29 cellular contexts compared by ENCODE assay signal in genomic region chr13:109857803-109858202, GRCh38.
"Had no signal": no experiment of that assay in that cellular context is flagged by ENCODE, and none has a peak within 500 bp of the region (broad histone marks: within the 10 kb centered on the region; RNA-seq: fewer than 3 reads in every experiment).

No MANE protein-coding gene starts in this region.

- H3K4me3 Mint-ChIP-seq: activated CD4-positive, alpha-beta memory T cell treated with anti-CD3 and anti-CD28 coated beads for 36 hours; activated CD4-positive, alpha-beta T cell treated with anti-CD3 and anti-CD28 coated beads for 36 hours; activated naive CD8-positive, alpha-beta T cell treated with anti-CD3 and anti-CD28 coated beads for 36 hours; activated T-cell treated with anti-CD3 and anti-CD28 coated beads, Interleukin-2, amount 50 U/mL, for 72 hours; activated T-helper 17 cell treated with anti-CD3 and anti-CD28 coated beads, Interleukin-2, amount 50 U/mL, for 72 hours had no signal

- H3K36me3 ChIP-seq: brain microvascular endothelial cell, SJCRH30 had no signal

- H3K27ac Mint-ChIP-seq: activated CD4-positive, alpha-beta memory T cell treated with anti-CD3 and anti-CD28 coated beads for 36 hours; activated CD4-positive, alpha-beta T cell treated with anti-CD3 and anti-CD28 coated beads for 36 hours; activated naive CD8-positive, alpha-beta T cell treated with anti-CD3 and anti-CD28 coated beads for 36 hours; activated T-cell treated with anti-CD3 and anti-CD28 coated beads, Interleukin-2, amount 50 U/mL, for 72 hours; activated T-helper 17 cell treated with anti-CD3 and anti-CD28 coated beads, Interleukin-2, amount 50 U/mL, for 72 hours had no signal

- H3K9me3 Mint-ChIP-seq: activated CD4-positive, alpha-beta memory T cell treated with anti-CD3 and anti-CD28 coated beads for 36 hours; activated naive CD8-positive, alpha-beta T cell treated with anti-CD3 and anti-CD28 coated beads for 36 hours; activated T-helper 17 cell treated with anti-CD3 and anti-CD28 coated beads, Interleukin-2, amount 50 U/mL, for 72 hours had no signal

- DNase-seq: activated CD4-positive, alpha-beta T cell treated with anti-CD3 and anti-CD28 coated beads, Interleukin-2, amount 50 U/mL, for 1 hour; activated CD8-positive, alpha-beta memory T cell treated with anti-CD3 and anti-CD28 coated beads, Interleukin-2, amount 50 U/mL, for 4 hours; activated effector memory CD4-positive, alpha-beta T cell treated with anti-CD3 and anti-CD28 coated beads, Interleukin-2, amount 50 U/mL, for 16 hours; activated naive CD4-positive, alpha-beta T cell; activated naive CD4-positive, alpha-beta T cell treated with anti-CD3 and anti-CD28 coated beads, Interleukin-2, amount 50 U/mL, for 16 hours; activated naive CD8-positive, alpha-beta T cell treated with anti-CD3 and anti-CD28 coated beads for 36 hours; activated T-cell treated with anti-CD3 and anti-CD28 coated beads for 4 hours; activated T-cell treated with anti-CD3 and anti-CD28 coated beads, Interleukin-2, amount 50 U/mL, for 72 hours; amniotic stem cell; aorta; brain microvascular endothelial cell; central memory CD4-positive, alpha-beta T cell; Kasumi-1; KG1; MM.1S; NCI-H1092; NCI-H1436 treated with DMSO at 0.1 percent for 48 hours; NCI-H1694 treated with DMSO at 0.1 percent for 48 hours; NCI-H2029; NCI-H345; NCI-H524 treated with DMSO at 0.1 percent for 48 hours; SHP77; SJCRH30 had no signal

- H3K36me3 Mint-ChIP-seq: activated CD4-positive, alpha-beta memory T cell treated with anti-CD3 and anti-CD28 coated beads for 36 hours; activated naive CD8-positive, alpha-beta T cell treated with anti-CD3 and anti-CD28 coated beads for 36 hours had no signal

- H3K4me1 Mint-ChIP-seq: activated CD4-positive, alpha-beta T cell treated with anti-CD3 and anti-CD28 coated beads for 36 hours; activated naive CD8-positive, alpha-beta T cell treated with anti-CD3 and anti-CD28 coated beads for 36 hours; activated T-helper 17 cell treated with anti-CD3 and anti-CD28 coated beads, Interleukin-2, amount 50 U/mL, for 72 hours had no signal

- ATAC-seq: activated CD4-positive, CD25-positive, alpha-beta regulatory T cell treated with anti-CD3 and anti-CD28 coated beads, Interleukin-2, amount 50 U/mL, for 24 hours; Panc1 had no signal

- H3K27ac ChIP-seq: brain microvascular endothelial cell, SJCRH30, SK-N-MC had no signal

- H3K27me3 ChIP-seq: brain microvascular endothelial cell, SJCRH30 had no signal

- H3K9me3 ChIP-seq: SJCRH30 had no signal

- H3K4me3 ChIP-seq: SJCRH30, SK-N-MC had no signal
